25 cellular contexts compared by ENCODE assay signal in the genomic region with DNA sequence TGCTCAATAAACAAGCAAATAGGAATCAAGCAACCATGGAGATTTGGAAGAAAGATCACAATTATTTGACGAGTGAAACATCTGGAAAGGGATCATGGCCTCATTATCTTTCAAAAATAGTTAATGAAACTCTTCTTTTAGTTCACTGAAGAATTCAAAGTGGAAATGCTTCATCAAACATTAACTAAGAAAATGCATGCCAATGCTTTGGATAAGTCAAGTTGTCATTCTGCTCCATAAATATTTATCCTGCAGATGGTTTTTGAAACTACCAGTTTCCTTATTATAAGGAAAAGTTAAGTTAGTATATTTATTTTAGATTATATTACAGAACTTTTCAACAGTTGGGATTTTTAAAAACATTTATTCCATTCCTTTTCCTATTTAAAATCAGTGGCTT.
DNase-seq lines count a peak whose midpoint lies in the region; ATAC-seq, FAIRE-seq and TF ChIP-seq lines count a peak whose summit lies in the region.
"Had no signal": no experiment of that assay in that cellular context is flagged by ENCODE, and none has a peak within 500 bp of the region (broad histone marks: within the 10 kb centered on the region; RNA-seq: fewer than 3 reads in every experiment).

No MANE protein-coding gene starts in this region.

- TF ChIP-seq POLR2A in HepG2 (IDR thresholded peaks at IDR 0.05; ENCODE audit: insufficient read depth in 1 of 2, low read depth in 2 of 2, low read length in 2 of 2): no peak

- POLR2A ChIA-PET in HepG2 (lab: Yijun Ruan, JAX) (no interaction called here), SK-N-SH (lab: Yijun Ruan, JAX) (no interaction called here)

- TF ChIP-seq CTCF in liver (IDR thresholded peaks at IDR 0.05; ENCODE audit: low read depth, low read length, missing input control): no peak
- no peak for TF ChIP-seq CTCF in HepG2 (CRISPR knock-in tag; IDR thresholded peaks at IDR 0.05)
- TF ChIP-seq CTCF in osteocyte (IDR thresholded peaks at IDR 0.05): no peak
- no peak for TF ChIP-seq CTCF in SK-N-SH (IDR thresholded peaks at IDR 0.05)

- CTCF ChIA-PET in HepG2 (lab: Yijun Ruan, JAX; ENCODE audit: low intra/inter-chr PET ratio, low total read pairs) (no interaction called here), SK-N-SH (lab: Yijun Ruan, JAX) (no interaction called here)

- no peaks in the 10 kb centered on the region for H3K9me3 Mint-ChIP-seq in osteocyte (ENCODE audit: unreplicated experiment)
- H3K9me3 Mint-ChIP-seq: CD4-positive, alpha-beta T cell; H9 had no signal

- H3K9ac ChIP-seq in liver (ENCODE audit: low read depth in 1 of 2, low read length in 2 of 2) (no peak overlapping the region), HepG2 (ENCODE audit: insufficient read depth, low read depth, low read length) (no peak overlapping the region), SK-N-SH (no peak overlapping the region)
- H3K9ac ChIP-seq: BLaER1 treated with 17β-estradiol and CSF1 and Interleukin-3, amounts not matched to agents 10 nM and 100 nM; GM23248 had no signal

- peak overlapping the region; percentile 2 for H3K27ac Mint-ChIP-seq in osteocyte (ENCODE audit: unreplicated experiment)
- H3K27ac Mint-ChIP-seq: CD14-positive monocyte; CD4-positive, alpha-beta T cell; CD8-positive, alpha-beta memory T cell; H9 had no signal

- H3K4me2 ChIP-seq in HepG2 (ENCODE audit: low read depth, low read length): no peak overlapping the region
- H3K4me2 ChIP-seq in SK-N-SH: no peak overlapping the region
- H3K4me2 ChIP-seq: BLaER1 treated with 17β-estradiol and CSF1 and Interleukin-3, amounts not matched to agents 10 nM and 100 nM had no signal

- BruUV-seq in HepG2 (replicated peaks; lab: Mats Ljungman, UMichigan): no TSS peak

- no peak overlapping the region for H2AFZ ChIP-seq in HepG2 (ENCODE audit: low read length)
- no peak overlapping the region for H2AFZ ChIP-seq in SK-N-SH (ENCODE audit: low read depth)
- H2AFZ ChIP-seq: GM23248 had no signal

- H3K27ac ChIP-seq in liver (ENCODE audit: low read depth in 1 of 2, low read length in 2 of 2) (no peak overlapping the region), HepG2 (ENCODE audit: extremely low read length, insufficient read depth, low read length) (no peak overlapping the region), SK-N-SH (ENCODE audit: low read depth in 2 of 2, low read length in 1 of 2) (no peak overlapping the region)
- H3K27ac ChIP-seq: 22Rv1; BLaER1 treated with 17β-estradiol and CSF1 and Interleukin-3, amounts not matched to agents 10 nM and 100 nM; GM23248 had no signal

- peaks cover 8% of the 10 kb centered on the region for H3K4me1 Mint-ChIP-seq in osteocyte (ENCODE audit: unreplicated experiment)
- H3K4me1 Mint-ChIP-seq: CD14-positive monocyte; CD8-positive, alpha-beta memory T cell had no signal

- TF ChIP-seq RAD21 in liver (IDR thresholded peaks at IDR 0.05) (peak in 1 of 2 donors; percentile 18), HepG2 (CRISPR knock-in tag; IDR thresholded peaks at IDR 0.05) (no peak), SK-N-SH (IDR thresholded peaks at IDR 0.05; ENCODE audit: low read length) (no peak)

- H3K27me3 ChIP-seq in liver (ENCODE audit: control insufficient read depth in 4 of 4, insufficient read depth in 4 of 4, low read length in 3 of 4): no peaks in the 10 kb centered on the region
- H3K27me3 ChIP-seq in HepG2 (ENCODE audit: control insufficient read depth in 1 of 2, insufficient read depth in 2 of 2, low read length in 2 of 2): no peaks in the 10 kb centered on the region
- no peaks in the 10 kb centered on the region for H3K27me3 ChIP-seq in SK-N-SH (ENCODE audit: insufficient read depth)
- H3K27me3 ChIP-seq: BE2C; BLaER1 treated with 17β-estradiol and CSF1 and Interleukin-3, amounts not matched to agents 10 nM and 100 nM had no signal

- intact Hi-C loops in HepG2 (cut with micrococcal nuclease; ENCODE audit: unreplicated experiment): no loop called here

- TF ChIP-seq EP300 in HepG2 (IDR thresholded peaks at IDR 0.05; ENCODE audit: low read depth in 2 of 2, low read length in 2 of 2): no peak
- no peak for TF ChIP-seq EP300 in HepG2 (CRISPR knock-in tag; IDR thresholded peaks at IDR 0.05; ENCODE audit: borderline replicate concordance)
- no peak for TF ChIP-seq EP300 in SK-N-SH (IDR thresholded peaks at IDR 0.05; ENCODE audit: borderline replicate concordance in 1 of 2, low read depth in 1 of 2, low read length in 1 of 2)

- no peaks in the 10 kb centered on the region for H3F3A ChIP-seq in SK-N-SH (replicated peaks; ENCODE audit: insufficient read depth)

- no peaks in the 10 kb centered on the region for H3K27me3 Mint-ChIP-seq in osteocyte (ENCODE audit: unreplicated experiment)
- H3K27me3 Mint-ChIP-seq: CD4-positive, alpha-beta T cell; CD8-positive, alpha-beta memory T cell had no signal

- no peaks in the 10 kb centered on the region for H3K9me2 ChIP-seq in SK-N-SH

- H3K79me2 ChIP-seq in HepG2 (ENCODE audit: insufficient read depth, low read length): no peaks in the 10 kb centered on the region
- H3K79me2 ChIP-seq in SK-N-SH (ENCODE audit: insufficient read depth): no peaks in the 10 kb centered on the region

- no peak for FAIRE-seq in HepG2 (lab: Jason Lieb, UNC)
- FAIRE-seq in RCC 7860 (lab: Jason Lieb, UNC): no peak
- FAIRE-seq: A204.1, GM12878, GM19239, H1 had no signal

- no peaks in the 10 kb centered on the region for H4K20me1 ChIP-seq in HepG2 (ENCODE audit: insufficient read depth, low read length)
- no peaks in the 10 kb centered on the region for H4K20me1 ChIP-seq in SK-N-SH (ENCODE audit: insufficient read depth)
- H4K20me1 ChIP-seq: BLaER1 treated with 17β-estradiol and CSF1 and Interleukin-3, amounts not matched to agents 10 nM and 100 nM had no signal

- H3K4me3 ChIP-seq in liver (ENCODE audit: low read depth in 1 of 3, low read length in 3 of 3) (no peak overlapping the region), HepG2 (replicated peaks in 1 of 3; ENCODE audit: insufficient read depth in 1 of 3, low read depth in 2 of 3, low read length in 3 of 3) (no peak overlapping the region), SK-N-SH (ENCODE audit: low read depth in 2 of 2, low read length in 1 of 2) (no peak overlapping the region)
- H3K4me3 ChIP-seq: BLaER1 treated with 17β-estradiol and CSF1 and Interleukin-3, amounts not matched to agents 10 nM and 100 nM; GM12878; GM23248 had no signal

- 25% methylated on average over 1 of the region's 1 CpG for WGBS in liver
- WGBS in HepG2 (ENCODE audit: low lambda C conversion rate): 0% methylated on average over 1 of the region's 1 CpG
- WGBS in SK-N-SH (ENCODE audit: low lambda C conversion rate): 54% methylated on average over 1 of the region's 1 CpG

- no peak overlapping the region for H3K4me3 Mint-ChIP-seq in osteocyte (ENCODE audit: unreplicated experiment)
- H3K4me3 Mint-ChIP-seq: CD14-positive monocyte; CD4-positive, alpha-beta T cell; CD8-positive, alpha-beta memory T cell; H9 had no signal

- no peak for ATAC-seq in HepG2
- ATAC-seq: GM12878, HCT116 had no signal

- H3K36me3 ChIP-seq in liver (ENCODE audit: control insufficient read depth in 4 of 4, insufficient read depth in 3 of 4, low read depth in 1 of 4, low read length in 3 of 4): no peaks in the 10 kb centered on the region
- H3K36me3 ChIP-seq in HepG2 (replicated peaks in 1 of 2; ENCODE audit: control insufficient read depth in 1 of 2, insufficient read depth in 2 of 2, low read length in 2 of 2): no peaks in the 10 kb centered on the region
- no peaks in the 10 kb centered on the region for H3K36me3 ChIP-seq in SK-N-SH (replicated peaks in 1 of 2; ENCODE audit: control insufficient read depth in 1 of 2, insufficient read depth in 2 of 2, low read length in 1 of 2)
- H3K36me3 ChIP-seq: BE2C; BLaER1 treated with 17β-estradiol and CSF1 and Interleukin-3, amounts not matched to agents 10 nM and 100 nM had no signal

- no peaks in the 10 kb centered on the region for H3K36me3 Mint-ChIP-seq in osteocyte (ENCODE audit: unreplicated experiment)
- H3K36me3 Mint-ChIP-seq: CD14-positive monocyte; CD8-positive, alpha-beta memory T cell had no signal

- DNase-seq in HepG2 (ENCODE audit: low spot score) (no peak), kidney tubule cell (ENCODE audit: low spot score) (peak; percentile 20), osteocyte (ENCODE audit: extremely low spot score, unreplicated experiment) (no peak), SK-N-SH (no peak), DMS114 treated with DMSO at 0.1 percent for 48 hours (lab: John Stamatoyannopoulos, UW; ENCODE audit: unreplicated experiment) (no peak), RCC 7860 (ENCODE audit: low spot score) (no peak)
- DNase-seq: AML-193; BE2C; Calu3; CD4-positive, alpha-beta T cell; CD8-positive, alpha-beta memory T cell; DMS153; EL; GDM1; GM23248; H9 had no signal

- H3K4me1 ChIP-seq in liver (ENCODE audit: control insufficient read depth in 4 of 4, insufficient read depth in 4 of 4, low read length in 3 of 4) (peaks cover 0 to 3% (median 0%) of the 10 kb centered on the region in 4 donors), HepG2 (ENCODE audit: insufficient read depth, low read length) (no peaks in the 10 kb centered on the region), SK-N-SH (ENCODE audit: control insufficient read depth in 1 of 2, insufficient read depth in 2 of 2, low read depth in 1 of 2, low read length in 1 of 2) (no peaks in the 10 kb centered on the region)
- H3K4me1 ChIP-seq: BE2C; BLaER1 treated with 17β-estradiol and CSF1 and Interleukin-3, amounts not matched to agents 10 nM and 100 nM had no signal

- in situ Hi-C loops in HepG2 (cut with HindIII; ENCODE audit: extremely low pct_ligation_motif_present, low pct_unique_long_range_greater_than_20kb): no loop called here

- H3K9me3 ChIP-seq in liver (ENCODE audit: control insufficient read depth in 4 of 4, low read length in 3 of 4) (no peaks in the 10 kb centered on the region), HepG2 (ENCODE audit: low read length) (peaks cover 35% of the 10 kb centered on the region; the same call in 1 of the 2 replicates), SK-N-SH (no peaks in the 10 kb centered on the region)
- H3K9me3 ChIP-seq: BE2C; BLaER1 treated with 17β-estradiol and CSF1 and Interleukin-3, amounts not matched to agents 10 nM and 100 nM had no signal

TF ChIP-seq in liver, 16 proteins besides CTCF, POLR2A, EP300 and RAD21 (continues in another document):
- TF ChIP-seq RXRA (IDR thresholded peaks at IDR 0.05) (peak in 1 of 2 donors; percentile 19), EGR1 (IDR thresholded peaks at IDR 0.05; ENCODE audit: low read depth in 2 of 2) (no peak), HNF4G (IDR thresholded peaks at IDR 0.05) (no peak)

TF ChIP-seq in SK-N-SH, 30 proteins besides CTCF, POLR2A, EP300 and RAD21 (continues in another document):
- TF ChIP-seq FOXM1 (IDR thresholded peaks at IDR 0.05; ENCODE audit: low read depth) (no peak), RCOR1 (IDR thresholded peaks at IDR 0.05; ENCODE audit: low read length) (no peak), TAF1 (IDR thresholded peaks at IDR 0.05; ENCODE audit: borderline replicate concordance, low read depth, low read length) (no peak), TEAD4 (IDR thresholded peaks at IDR 0.05; ENCODE audit: borderline replicate concordance, insufficient read depth) (no peak), SMC3 (IDR thresholded peaks at IDR 0.05; ENCODE audit: low read depth, low read length) (no peak)
- TF ChIP-seq, protein P1, sequence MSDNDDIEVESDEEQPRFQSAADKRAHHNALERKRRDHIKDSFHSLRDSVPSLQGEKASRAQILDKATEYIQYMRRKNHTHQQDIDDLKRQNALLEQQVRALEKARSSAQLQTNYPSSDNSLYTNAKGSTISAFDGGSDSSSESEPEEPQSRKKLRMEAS (IDR thresholded peaks at IDR 0.05; ENCODE audit: low read depth): no peak
